In the genomic region with DNA sequence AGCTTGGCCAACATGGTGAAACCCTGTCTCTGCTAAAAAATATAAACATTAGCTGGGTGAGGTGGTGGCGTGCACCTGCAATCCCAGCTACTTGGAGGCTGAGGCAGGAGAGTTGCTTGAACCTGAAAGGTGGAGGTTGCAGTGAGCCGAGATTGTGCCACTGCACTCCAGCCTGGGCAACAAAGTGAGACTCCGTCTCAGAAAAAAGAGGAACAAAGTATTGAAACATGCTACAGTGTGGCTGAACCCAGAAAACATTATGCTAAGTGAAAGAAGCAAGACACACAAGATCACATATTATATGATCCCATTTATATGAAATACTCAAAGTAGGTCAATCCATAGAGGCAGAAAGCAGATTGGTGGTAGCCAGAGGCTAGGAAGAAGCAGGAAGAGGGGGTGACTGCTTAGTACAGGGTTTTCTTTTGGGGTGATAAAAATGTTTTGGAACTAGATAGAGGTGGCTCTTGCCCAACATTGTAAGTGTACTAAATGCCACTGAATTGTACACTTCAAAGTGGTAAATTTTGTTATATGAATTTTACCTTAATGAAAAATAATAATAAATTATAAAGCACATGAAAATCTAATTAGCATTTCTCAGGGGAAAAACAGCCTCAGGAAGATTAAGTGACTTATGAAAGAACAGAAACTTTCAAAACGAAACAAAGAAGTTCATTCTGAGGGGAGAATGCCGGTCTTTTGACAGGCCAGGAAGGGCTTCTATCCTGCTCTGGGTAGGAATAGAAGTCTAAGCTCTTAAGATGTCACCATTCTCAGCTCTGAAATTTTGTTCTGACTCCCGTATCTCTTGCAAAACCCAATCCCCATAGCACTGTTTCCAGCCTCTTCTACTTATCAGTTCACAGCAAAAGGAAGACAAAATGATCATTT, we compare ENCODE assay signal across 10 cellular contexts.
DNase-seq lines count a peak whose midpoint lies in the region; ATAC-seq and TF ChIP-seq lines count a peak whose summit lies in the region.
"Had no signal": no experiment of that assay in that cellular context is flagged by ENCODE, and none has a peak within 500 bp of the region (broad histone marks: within the 10 kb centered on the region; RNA-seq: fewer than 3 reads in every experiment).

No MANE protein-coding gene starts in this region.

- peaks cover 19% of the 10 kb centered on the region for H3K9me3 Mint-ChIP-seq in nephron progenitor cell

- H3K36me3 ChIP-seq in thyroid gland = no peaks in the 10 kb centered on the region

- peaks cover 3% of the 10 kb centered on the region for H3K36me3 Mint-ChIP-seq in nephron progenitor cell (ENCODE audit: low read depth)

- whole genome bisulfite sequencing in thyroid gland, 2 donors = 74 to 81% methylated on average over 6 of the region's 6 CpGs

- intact Hi-C loops in thyroid gland (cut with DNase I) = no loop called here

- ATAC-seq in GM18909 (IDR thresholded peaks at IDR 0.05; ENCODE audit: poor library complexity, unreplicated experiment) (peak; percentile 90), HG02588 (IDR thresholded peaks at IDR 0.05; ENCODE audit: unreplicated experiment) (peak; percentile 84), HG03571 (IDR thresholded peaks at IDR 0.05; ENCODE audit: unreplicated experiment) (peak; percentile 74)

- no peak overlapping the region for H3K4me3 Mint-ChIP-seq in nephron progenitor cell

- H3K27ac Mint-ChIP-seq in nephron progenitor cell = no peak overlapping the region

- no peaks in the 10 kb centered on the region for H3K9me3 ChIP-seq in thyroid gland

- DNase-seq in medulla oblongata (ENCODE audit: extremely low spot score) (peak; percentile 57), thyroid gland (no peak), nephron progenitor cell (no peak), COR-L47 (lab: John Stamatoyannopoulos, UW) (no peak)
- DNase-seq in activated CD4-positive, alpha-beta T cell treated with anti-CD3 and anti-CD28 coated beads for 48 hours = no peak
- DNase-seq: NCI-H1417 treated with DMSO at 0.1 percent for 48 hours, nucleus accumbens had no signal

- H3K27ac ChIP-seq in thyroid gland = no peak overlapping the region

- H3K4me1 ChIP-seq in thyroid gland = no peaks in the 10 kb centered on the region

- no peak overlapping the region for H3K4me3 ChIP-seq in thyroid gland (replicated peaks in 1 of 3)

- peaks cover 7% of the 10 kb centered on the region for H3K4me1 Mint-ChIP-seq in nephron progenitor cell

- TF ChIP-seq POLR2A in thyroid gland (IDR thresholded peaks at IDR 0.05) = no peak

- no peaks in the 10 kb centered on the region for H3K27me3 ChIP-seq in thyroid gland

- H3K27me3 Mint-ChIP-seq in nephron progenitor cell (ENCODE audit: low read depth, poor library complexity) = peaks cover 17% of the 10 kb centered on the region

- TF ChIP-seq CTCF in thyroid gland (IDR thresholded peaks at IDR 0.05) (no peak), nephron progenitor cell (IDR thresholded peaks at IDR 0.05) (no peak)
